Comparison of ENCODE assay signal across 1 cellular context in the genomic region with DNA sequence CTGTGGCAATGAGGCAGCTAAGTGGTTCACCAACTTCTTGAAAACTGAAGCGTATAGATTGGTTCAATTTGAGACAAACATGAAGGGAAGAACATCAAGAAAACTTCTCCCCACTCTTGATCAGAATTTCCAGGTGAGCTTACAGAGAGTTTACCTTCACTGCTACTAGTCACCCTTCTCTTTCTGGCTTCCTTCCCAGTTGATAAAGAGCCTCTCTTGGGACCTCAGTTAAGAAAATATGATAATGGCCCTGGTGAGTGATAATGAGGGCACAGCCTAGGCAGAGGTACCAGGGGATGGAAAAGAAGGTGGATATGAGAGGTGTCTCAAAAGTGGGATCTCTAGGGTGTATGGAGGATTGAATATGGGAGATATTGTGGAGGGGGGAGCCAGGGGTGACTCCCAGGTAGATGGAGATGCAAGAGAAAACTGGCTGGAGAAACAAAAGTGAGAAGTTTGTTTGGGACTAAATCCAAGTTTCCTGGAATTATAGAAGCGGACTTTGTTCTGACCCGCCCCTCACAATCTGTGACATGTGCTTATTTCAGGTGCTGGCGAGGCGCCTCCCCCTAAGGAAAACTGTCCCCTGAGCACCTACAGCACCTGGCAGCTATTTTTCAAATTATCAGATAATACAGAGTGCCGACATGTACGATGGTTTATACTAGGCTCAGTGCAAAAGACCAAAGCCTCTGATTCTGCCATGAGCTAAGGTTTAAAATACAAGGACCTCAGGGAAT.
TF ChIP-seq lines count a peak whose summit lies in the region.

No MANE protein-coding gene starts in this region.

TF ChIP-seq in liver, 16 proteins besides CTCF, POLR2A, EP300 and RAD21 (continued from another document):
- TF ChIP-seq ZBTB33 (IDR thresholded peaks at IDR 0.05) (peak; percentile 61), NR2F2 (IDR thresholded peaks at IDR 0.05) (peak; percentile 6), FOXA1 (IDR thresholded peaks at IDR 0.05) (no peak), JUND (IDR thresholded peaks at IDR 0.05) (peak in 1 of 2 donors; percentile 56), SP1 (IDR thresholded peaks at IDR 0.05) (peak; percentile 74), HNF4A (conservative IDR thresholded peaks at IDR 0.05) (peak; percentile 91 to 92), EGR1 (IDR thresholded peaks at IDR 0.05; ENCODE audit: low read depth in 2 of 2) (peak in 1 of 2 donors; percentile 30)
- TF ChIP-seq, protein P1, sequence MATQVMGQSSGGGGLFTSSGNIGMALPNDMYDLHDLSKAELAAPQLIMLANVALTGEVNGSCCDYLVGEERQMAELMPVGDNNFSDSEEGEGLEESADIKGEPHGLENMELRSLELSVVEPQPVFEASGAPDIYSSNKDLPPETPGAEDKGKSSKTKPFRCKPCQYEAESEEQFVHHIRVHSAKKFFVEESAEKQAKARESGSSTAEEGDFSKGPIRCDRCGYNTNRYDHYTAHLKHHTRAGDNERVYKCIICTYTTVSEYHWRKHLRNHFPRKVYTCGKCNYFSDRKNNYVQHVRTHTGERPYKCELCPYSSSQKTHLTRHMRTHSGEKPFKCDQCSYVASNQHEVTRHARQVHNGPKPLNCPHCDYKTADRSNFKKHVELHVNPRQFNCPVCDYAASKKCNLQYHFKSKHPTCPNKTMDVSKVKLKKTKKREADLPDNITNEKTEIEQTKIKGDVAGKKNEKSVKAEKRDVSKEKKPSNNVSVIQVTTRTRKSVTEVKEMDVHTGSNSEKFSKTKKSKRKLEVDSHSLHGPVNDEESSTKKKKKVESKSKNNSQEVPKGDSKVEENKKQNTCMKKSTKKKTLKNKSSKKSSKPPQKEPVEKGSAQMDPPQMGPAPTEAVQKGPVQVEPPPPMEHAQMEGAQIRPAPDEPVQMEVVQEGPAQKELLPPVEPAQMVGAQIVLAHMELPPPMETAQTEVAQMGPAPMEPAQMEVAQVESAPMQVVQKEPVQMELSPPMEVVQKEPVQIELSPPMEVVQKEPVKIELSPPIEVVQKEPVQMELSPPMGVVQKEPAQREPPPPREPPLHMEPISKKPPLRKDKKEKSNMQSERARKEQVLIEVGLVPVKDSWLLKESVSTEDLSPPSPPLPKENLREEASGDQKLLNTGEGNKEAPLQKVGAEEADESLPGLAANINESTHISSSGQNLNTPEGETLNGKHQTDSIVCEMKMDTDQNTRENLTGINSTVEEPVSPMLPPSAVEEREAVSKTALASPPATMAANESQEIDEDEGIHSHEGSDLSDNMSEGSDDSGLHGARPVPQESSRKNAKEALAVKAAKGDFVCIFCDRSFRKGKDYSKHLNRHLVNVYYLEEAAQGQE (IDR thresholded peaks at IDR 0.05): peak; percentile 30
TF ChIP-seq in liver: peak in this region for 12.
